8 cellular contexts compared by ENCODE assay signal in the genomic region with DNA sequence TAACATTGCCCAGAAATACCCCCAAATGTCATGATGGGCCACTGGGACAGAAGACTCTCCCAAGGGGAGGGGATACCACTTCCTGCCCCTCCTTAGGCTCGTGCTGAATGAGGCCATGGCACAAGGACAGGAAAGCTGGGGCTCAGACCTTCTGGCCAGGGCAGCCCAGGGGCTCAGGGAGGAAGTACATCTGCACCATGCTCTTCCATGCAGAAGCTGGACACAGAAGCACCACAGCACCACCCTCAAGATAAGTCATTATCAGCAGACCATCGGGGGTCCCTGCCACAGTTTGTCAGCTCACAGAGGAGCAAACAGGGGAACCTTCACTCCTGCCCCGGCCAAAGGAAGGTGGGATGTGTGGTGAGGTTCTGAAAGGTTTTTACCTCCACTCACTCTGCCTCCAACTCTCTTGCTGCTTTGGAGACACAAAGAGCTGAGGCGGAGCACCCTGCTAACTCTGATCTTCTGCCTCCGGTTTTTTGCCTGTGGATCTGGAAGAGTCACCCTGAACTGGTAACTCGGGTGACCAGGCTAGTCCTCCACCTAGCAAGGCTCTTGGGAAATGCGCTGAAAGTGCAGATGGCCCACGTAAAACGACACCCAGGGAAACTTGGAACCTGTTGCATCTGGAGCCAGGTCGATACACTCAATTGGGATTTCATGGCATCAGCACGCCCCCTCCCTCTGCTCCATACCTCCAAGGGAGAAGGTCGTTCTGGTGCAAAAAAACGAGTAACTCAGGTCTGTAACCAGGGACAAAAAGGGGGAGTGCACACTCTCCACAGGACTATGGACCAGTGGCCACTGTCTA. TPM values are rescaled to one million over a fixed set of nuclear protein-coding genes. Genes with fewer than 3 reads are reported as not detected.
DNase-seq lines count a peak whose midpoint lies in the region; ATAC-seq, FAIRE-seq and TF ChIP-seq lines count a peak whose summit lies in the region.
"Had no signal": no experiment of that assay in that cellular context is flagged by ENCODE, and none has a peak within 500 bp of the region (broad histone marks: within the 10 kb centered on the region; RNA-seq: fewer than 3 reads in every experiment).

No MANE protein-coding gene starts in this region.

- no peaks in the 10 kb centered on the region for H3K27me3 ChIP-seq in Karpas-422 (ENCODE audit: low read length)
- H3K27me3 ChIP-seq in K562 (ENCODE audit: control insufficient read depth in 2 of 2, insufficient read depth in 2 of 2, low read length in 2 of 2) = no peaks in the 10 kb centered on the region
- no peaks in the 10 kb centered on the region for H3K27me3 ChIP-seq in psoas muscle (ENCODE audit: insufficient read depth in 3 of 3, low read length in 2 of 3)

- no peaks in the 10 kb centered on the region for H3K9me1 ChIP-seq in K562 (ENCODE audit: control insufficient read depth, insufficient read depth, low read length)

- in situ Hi-C loops in K562 (cut with MboI) = no loop called here

- no peaks in the 10 kb centered on the region for H3K36me3 ChIP-seq in Karpas-422 (ENCODE audit: insufficient read depth, low read length)
- no peaks in the 10 kb centered on the region for H3K36me3 ChIP-seq in K562 (ENCODE audit: control insufficient read depth, insufficient read depth, low read length)
- no peaks in the 10 kb centered on the region for H3K36me3 ChIP-seq in psoas muscle (ENCODE audit: insufficient read depth in 1 of 2, low read depth in 1 of 2)

- H3K4me2 ChIP-seq in Karpas-422 (ENCODE audit: low read depth, low read length, poor library complexity, severe bottlenecking) = peak overlapping the region; percentile 53
- no peak overlapping the region; the same call in 1 of the 2 replicates for H3K4me2 ChIP-seq in K562 (ENCODE audit: insufficient read depth, low read length)

- H3K9ac ChIP-seq in Karpas-422 (ENCODE audit: low read length) (no peak overlapping the region), K562 (ENCODE audit: insufficient read depth in 1 of 2, low read depth in 2 of 2, low read length in 2 of 2) (peak overlapping the region in 1 of 2 experiments; percentile 75; a peak in 1 of 4 replicates)

- POLR2A ChIA-PET in K562 (lab: Yijun Ruan, JAX) = interaction anchor here (0.8 to 1.5 kb wide), 6 partner anchors 12 to 84 kb away, joined by 3 to 5 read pairs (median 3); no protein-coding TSS in a partner anchor

- peaks cover 69% of the 10 kb centered on the region for H3K4me1 ChIP-seq in Karpas-422 (ENCODE audit: low read length)
- peaks cover 43 to 68% of the 10 kb centered on the region in 2 experiments for H3K4me1 ChIP-seq in K562 (replicated peaks in 1 of 2; ENCODE audit: control insufficient read depth in 2 of 2, insufficient read depth in 2 of 2, low read length in 2 of 2)
- peaks cover 97% of the 10 kb centered on the region for H3K4me1 ChIP-seq in psoas muscle

- H3K4me3 ChIP-seq in GM12865 (ENCODE audit: low read depth, low read length) (no peak overlapping the region; the same call in 1 of the 2 replicates), Karpas-422 (ENCODE audit: low read length) (no peak overlapping the region; the same call in 1 of the 2 replicates), K562 (no peak overlapping the region), psoas muscle (no peak overlapping the region)

- no peak for TF ChIP-seq CTCF in GM12865 (IDR thresholded peaks at IDR 0.05; ENCODE audit: insufficient read depth, low read depth, low read length, missing control alignments)
- no peak for TF ChIP-seq CTCF in K562 (IDR thresholded peaks at IDR 0.05 in 2 of 3, conservative IDR thresholded peaks at IDR 0.05 in 1 of 3; ENCODE audit: insufficient read depth in 2 of 3, low read depth in 1 of 3, low read length in 3 of 3)
- no peak for TF ChIP-seq CTCF in psoas muscle (IDR thresholded peaks at IDR 0.05)

- no TSS peak for BruUV-seq in K562 (replicated peaks; lab: Mats Ljungman, UMichigan)

- no peak for FAIRE-seq in K562 (lab: Jason Lieb, UNC)

- no peak for TF ChIP-seq RAD21 in K562 (CRISPR knock-in tag; conservative IDR thresholded peaks at IDR 0.05 in 1 of 2, IDR thresholded peaks at IDR 0.05 in 1 of 2)

- no peak for TF ChIP-seq POLR2A in K562 (conservative IDR thresholded peaks at IDR 0.05)

- ATAC-seq in K562 (no peak), psoas muscle (no peak)

- H4K20me1 ChIP-seq in Karpas-422 (ENCODE audit: insufficient read depth, low read depth, low read length) (no peaks in the 10 kb centered on the region; the same call in 1 of the 2 replicates), K562 (replicated peaks; ENCODE audit: control insufficient read depth, insufficient read depth, low read length) (no peaks in the 10 kb centered on the region)

- DNase-seq in GM12865 (ENCODE audit: low read depth) (peak; percentile 30), Karpas-422 (no peak), K562 (ENCODE audit: extremely low read depth in 1 of 4, low spot score in 3 of 4) (no peak), psoas muscle (no peak), NCI-H2029 (lab: John Stamatoyannopoulos, UW) (no peak), GM19238 (ENCODE audit: insufficient read length, low spot score) (no peak), dermis blood vessel endothelial cell (no peak)
- DNase-seq: KG1 had no signal

- H3K79me2 ChIP-seq in Karpas-422 (ENCODE audit: low read length) (no peaks in the 10 kb centered on the region), K562 (ENCODE audit: control insufficient read depth, insufficient read depth, low read length) (no peaks in the 10 kb centered on the region)

- CTCF ChIA-PET in K562 (lab: Yijun Ruan, JAX; ENCODE audit: low intra/inter-chr PET ratio) = no interaction called here

- no peak overlapping the region for H3K27ac ChIP-seq in Karpas-422 (ENCODE audit: low read length)
- no peak overlapping the region for H3K27ac ChIP-seq in K562 (ENCODE audit: extremely low read depth, low read depth, low read length)
- peak overlapping the region; percentile 93 for H3K27ac ChIP-seq in psoas muscle

- H3K9me3 ChIP-seq in Karpas-422 (ENCODE audit: low read length) = no peaks in the 10 kb centered on the region
- no peaks in the 10 kb centered on the region for H3K9me3 ChIP-seq in K562 (replicated peaks; ENCODE audit: control insufficient read depth, insufficient read depth, low read depth, low read length)
- no peaks in the 10 kb centered on the region for H3K9me3 ChIP-seq in psoas muscle

- intact Hi-C loops in K562 (cut with micrococcal nuclease) = no loop called here
- intact Hi-C loops in psoas muscle (cut with DNase I) = loop anchor here (5.0 to 10.0 kb wide), 2 partner anchors 33 to 316 kb away; a partner anchor contains a TSS

- H3K9me2 ChIP-seq in Karpas-422 (replicated peaks; ENCODE audit: insufficient read depth, low read length) = no peaks in the 10 kb centered on the region

- WGBS in K562 (ENCODE audit: insufficient coverage, low coverage, missing lambda C conversion rate) = 31% methylated on average over 13 of the region's 13 CpGs
- 58 to 76% (median 62%) methylated on average over 13 of the region's 13 CpGs for WGBS in psoas muscle, 3 donors

- H2AFZ ChIP-seq in Karpas-422 (ENCODE audit: low read length) = no peak overlapping the region
- H2AFZ ChIP-seq in K562 (ENCODE audit: low read depth, low read length) = peak overlapping the region; percentile 77

- no peak for TF ChIP-seq EP300 in K562 (IDR thresholded peaks at IDR 0.05; ENCODE audit: low read length)

TF ChIP-seq in K562, 482 proteins besides CTCF, POLR2A, EP300 and RAD21 (continues in another document):
- TF ChIP-seq, protein P1, sequence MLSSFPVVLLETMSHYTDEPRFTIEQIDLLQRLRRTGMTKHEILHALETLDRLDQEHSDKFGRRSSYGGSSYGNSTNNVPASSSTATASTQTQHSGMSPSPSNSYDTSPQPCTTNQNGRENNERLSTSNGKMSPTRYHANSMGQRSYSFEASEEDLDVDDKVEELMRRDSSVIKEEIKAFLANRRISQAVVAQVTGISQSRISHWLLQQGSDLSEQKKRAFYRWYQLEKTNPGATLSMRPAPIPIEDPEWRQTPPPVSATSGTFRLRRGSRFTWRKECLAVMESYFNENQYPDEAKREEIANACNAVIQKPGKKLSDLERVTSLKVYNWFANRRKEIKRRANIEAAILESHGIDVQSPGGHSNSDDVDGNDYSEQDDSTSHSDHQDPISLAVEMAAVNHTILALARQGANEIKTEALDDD (IDR thresholded peaks at IDR 0.05) = peak; percentile 48; the same call in 1 of the 2 replicates
- TF ChIP-seq SPI1 (IDR thresholded peaks at IDR 0.05; ENCODE audit: borderline replicate concordance, low read depth, low read length) (peak; percentile 75; the same call in 1 of the 2 replicates), ZBTB17 (CRISPR knock-in tag; IDR thresholded peaks at IDR 0.05) (no peak)

RNA-seq across cellular contexts. Expression of a gene that starts 8.3 kb away (rescaled TPM):
- total RNA-seq in Karpas-422 (2014; rRNA removed; shearing (Covaris generic); ENCODE audit: low replicate concordance) = 3.0 and 5.4 TPM in 2 replicates
- total RNA-seq in K562 (2011; cell fraction: chromatin; rRNA removed; ENCODE audit: low replicate concordance) = 0.58 and 3.5 TPM in 2 replicates
- total RNA-seq in K562 (2011; cell fraction: nucleolus; rRNA removed) = 2.5 and 2.8 TPM in 2 replicates
- 0.81 and 1.7 TPM in 2 replicates for total RNA-seq in K562 (2011; cell fraction: nucleoplasm; rRNA removed)
- total RNA-seq in K562 (2014; rRNA removed) (0.41 and 0.59 TPM in 2 replicates), K562 (2014; rRNA removed; fragmentation: Illumina TruSeq; extraction: Trizol) (0.25 and 0.32 TPM in 2 replicates), K562 (2015; rRNA removed; fragmentation: Illumina TruSeq; extraction: Trizol) (0.19 and 0.29 TPM in 2 replicates), K562 (2021) (0.56 and 0.91 TPM in 2 replicates), psoas muscle (1 to 10 TPM; 1.5 to 5.9 (median 3.7) TPM), dermis blood vessel endothelial cell (9.4 and 18.4 TPM in 2 replicates)
- polyA plus RNA-seq in K562 (2011; rRNA removed) (0.35 and 0.59 TPM in 2 replicates), K562 (2014; fragmentation: Illumina TruSeq; extraction: Trizol) (0.52 and 0.87 TPM in 2 replicates), K562 (2014; fragmentation: Nextera tagmentation; extraction: Ambion mirVana) (not detected), K562 (2014; rRNA removed) (0.82 and 0.86 TPM in 2 replicates), psoas muscle (1 to 10 TPM in 2 of 3 donors, under 1 TPM in 1; 0.65 to 7.2 (median 3.4) TPM)
- polyA plus RNA-seq in K562 (2011; cell fraction: cytosol; rRNA removed) = 0.49 and 0.56 TPM in 2 replicates
- 0.76 and 0.92 TPM in 2 replicates for polyA plus RNA-seq in K562 (2011; cell fraction: nucleus; rRNA removed)
- polyA plus RNA-seq in K562 (2012) = 0.53 and 3.8 TPM in 2 replicates
- polyA minus RNA-seq in K562 (2011; rRNA and poly(A)+ RNA removed) = 0.54 and 1.1 TPM in 2 replicates
- polyA minus RNA-seq in K562 (2011; cell fraction: cytosol; rRNA and poly(A)+ RNA removed) = 1.2 TPM in 1 of 2 replicates, not detected in the other
- 0.40 and 1.00 TPM in 2 replicates for polyA minus RNA-seq in K562 (2011; cell fraction: nucleus; rRNA and poly(A)+ RNA removed)
